2 cellular contexts compared by ENCODE assay signal in genomic region chr11:72975778-72976520, GRCh38.
TF ChIP-seq lines count a peak whose summit lies in the region.

No MANE protein-coding gene starts in this region.

TF ChIP-seq in GM12878, 131 proteins besides CTCF, POLR2A, EP300 and RAD21:
- peak; percentile 33; the same call in 1 of the 2 replicates for TF ChIP-seq CREM (IDR thresholded peaks at IDR 0.05; ENCODE audit: low read depth)
- no peak for TF ChIP-seq SMAD5 (IDR thresholded peaks at IDR 0.05; ENCODE audit: low read depth)
- no peak for TF ChIP-seq BCL11A (IDR thresholded peaks at IDR 0.05; ENCODE audit: low read depth, low read length)
- TF ChIP-seq ZNF217 (IDR thresholded peaks at IDR 0.05): no peak
- peak; percentile 89 for TF ChIP-seq RUNX3 (IDR thresholded peaks at IDR 0.05; ENCODE audit: low read length)
- peak; percentile 88 for TF ChIP-seq JUNB (IDR thresholded peaks at IDR 0.05)
- TF ChIP-seq, protein P1, sequence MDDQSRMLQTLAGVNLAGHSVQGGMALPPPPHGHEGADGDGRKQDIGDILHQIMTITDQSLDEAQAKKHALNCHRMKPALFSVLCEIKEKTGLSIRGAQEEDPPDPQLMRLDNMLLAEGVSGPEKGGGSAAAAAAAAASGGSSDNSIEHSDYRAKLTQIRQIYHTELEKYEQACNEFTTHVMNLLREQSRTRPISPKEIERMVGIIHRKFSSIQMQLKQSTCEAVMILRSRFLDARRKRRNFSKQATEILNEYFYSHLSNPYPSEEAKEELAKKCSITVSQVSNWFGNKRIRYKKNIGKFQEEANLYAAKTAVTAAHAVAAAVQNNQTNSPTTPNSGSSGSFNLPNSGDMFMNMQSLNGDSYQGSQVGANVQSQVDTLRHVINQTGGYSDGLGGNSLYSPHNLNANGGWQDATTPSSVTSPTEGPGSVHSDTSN (IDR thresholded peaks at IDR 0.05; ENCODE audit: insufficient replicate concordance, low read depth, low read length): no peak
- TF ChIP-seq BRCA1 (IDR thresholded peaks at IDR 0.05; ENCODE audit: low read depth, low read length): no peak
- peak in 1 of 2 experiments; percentile 54; a peak in 1 of 4 replicates for TF ChIP-seq CEBPB (IDR thresholded peaks at IDR 0.05; ENCODE audit: borderline replicate concordance in 1 of 2, low read depth in 2 of 2, low read length in 2 of 2)
- no peak for TF ChIP-seq CHD1 (IDR thresholded peaks at IDR 0.05; ENCODE audit: low read depth, low read length)
- peak; percentile 62; the same call in 1 of the 2 replicates for TF ChIP-seq NFIC (IDR thresholded peaks at IDR 0.05; ENCODE audit: low read depth, low read length)
- TF ChIP-seq, protein P2, sequence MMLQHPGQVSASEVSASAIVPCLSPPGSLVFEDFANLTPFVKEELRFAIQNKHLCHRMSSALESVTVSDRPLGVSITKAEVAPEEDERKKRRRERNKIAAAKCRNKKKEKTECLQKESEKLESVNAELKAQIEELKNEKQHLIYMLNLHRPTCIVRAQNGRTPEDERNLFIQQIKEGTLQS (IDR thresholded peaks at IDR 0.05; ENCODE audit: borderline replicate concordance, extremely low read depth, low read depth, low read length): no peak
- TF ChIP-seq CBFB (IDR thresholded peaks at IDR 0.05; ENCODE audit: low read depth): no peak
- TF ChIP-seq, protein P3, sequence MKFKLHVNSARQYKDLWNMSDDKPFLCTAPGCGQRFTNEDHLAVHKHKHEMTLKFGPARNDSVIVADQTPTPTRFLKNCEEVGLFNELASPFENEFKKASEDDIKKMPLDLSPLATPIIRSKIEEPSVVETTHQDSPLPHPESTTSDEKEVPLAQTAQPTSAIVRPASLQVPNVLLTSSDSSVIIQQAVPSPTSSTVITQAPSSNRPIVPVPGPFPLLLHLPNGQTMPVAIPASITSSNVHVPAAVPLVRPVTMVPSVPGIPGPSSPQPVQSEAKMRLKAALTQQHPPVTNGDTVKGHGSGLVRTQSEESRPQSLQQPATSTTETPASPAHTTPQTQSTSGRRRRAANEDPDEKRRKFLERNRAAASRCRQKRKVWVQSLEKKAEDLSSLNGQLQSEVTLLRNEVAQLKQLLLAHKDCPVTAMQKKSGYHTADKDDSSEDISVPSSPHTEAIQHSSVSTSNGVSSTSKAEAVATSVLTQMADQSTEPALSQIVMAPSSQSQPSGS (IDR thresholded peaks at IDR 0.05; ENCODE audit: low read length): 0 out of 2 replicates have a peak, but pooled peaks have one; percentile 35
- TF ChIP-seq BCL3 (IDR thresholded peaks at IDR 0.05; ENCODE audit: borderline replicate concordance, insufficient read depth, low read depth, low read length, poor library complexity, severe bottlenecking): peak; percentile 59
- TF ChIP-seq SUZ12 (IDR thresholded peaks at IDR 0.05; ENCODE audit: unreplicated experiment): no peak

TF ChIP-seq in HepG2, 621 proteins besides CTCF, POLR2A, EP300 and RAD21:
- TF ChIP-seq ZNF331 (CRISPR knock-in tag; IDR thresholded peaks at IDR 0.05): no peak
- TF ChIP-seq ZNF512 (CRISPR knock-in tag; IDR thresholded peaks at IDR 0.05): no peak
- TF ChIP-seq IRF2 (CRISPR knock-in tag; IDR thresholded peaks at IDR 0.05): no peak
- no peak for TF ChIP-seq KMT2A (CRISPR knock-in tag; IDR thresholded peaks at IDR 0.05)
- TF ChIP-seq, protein P4, sequence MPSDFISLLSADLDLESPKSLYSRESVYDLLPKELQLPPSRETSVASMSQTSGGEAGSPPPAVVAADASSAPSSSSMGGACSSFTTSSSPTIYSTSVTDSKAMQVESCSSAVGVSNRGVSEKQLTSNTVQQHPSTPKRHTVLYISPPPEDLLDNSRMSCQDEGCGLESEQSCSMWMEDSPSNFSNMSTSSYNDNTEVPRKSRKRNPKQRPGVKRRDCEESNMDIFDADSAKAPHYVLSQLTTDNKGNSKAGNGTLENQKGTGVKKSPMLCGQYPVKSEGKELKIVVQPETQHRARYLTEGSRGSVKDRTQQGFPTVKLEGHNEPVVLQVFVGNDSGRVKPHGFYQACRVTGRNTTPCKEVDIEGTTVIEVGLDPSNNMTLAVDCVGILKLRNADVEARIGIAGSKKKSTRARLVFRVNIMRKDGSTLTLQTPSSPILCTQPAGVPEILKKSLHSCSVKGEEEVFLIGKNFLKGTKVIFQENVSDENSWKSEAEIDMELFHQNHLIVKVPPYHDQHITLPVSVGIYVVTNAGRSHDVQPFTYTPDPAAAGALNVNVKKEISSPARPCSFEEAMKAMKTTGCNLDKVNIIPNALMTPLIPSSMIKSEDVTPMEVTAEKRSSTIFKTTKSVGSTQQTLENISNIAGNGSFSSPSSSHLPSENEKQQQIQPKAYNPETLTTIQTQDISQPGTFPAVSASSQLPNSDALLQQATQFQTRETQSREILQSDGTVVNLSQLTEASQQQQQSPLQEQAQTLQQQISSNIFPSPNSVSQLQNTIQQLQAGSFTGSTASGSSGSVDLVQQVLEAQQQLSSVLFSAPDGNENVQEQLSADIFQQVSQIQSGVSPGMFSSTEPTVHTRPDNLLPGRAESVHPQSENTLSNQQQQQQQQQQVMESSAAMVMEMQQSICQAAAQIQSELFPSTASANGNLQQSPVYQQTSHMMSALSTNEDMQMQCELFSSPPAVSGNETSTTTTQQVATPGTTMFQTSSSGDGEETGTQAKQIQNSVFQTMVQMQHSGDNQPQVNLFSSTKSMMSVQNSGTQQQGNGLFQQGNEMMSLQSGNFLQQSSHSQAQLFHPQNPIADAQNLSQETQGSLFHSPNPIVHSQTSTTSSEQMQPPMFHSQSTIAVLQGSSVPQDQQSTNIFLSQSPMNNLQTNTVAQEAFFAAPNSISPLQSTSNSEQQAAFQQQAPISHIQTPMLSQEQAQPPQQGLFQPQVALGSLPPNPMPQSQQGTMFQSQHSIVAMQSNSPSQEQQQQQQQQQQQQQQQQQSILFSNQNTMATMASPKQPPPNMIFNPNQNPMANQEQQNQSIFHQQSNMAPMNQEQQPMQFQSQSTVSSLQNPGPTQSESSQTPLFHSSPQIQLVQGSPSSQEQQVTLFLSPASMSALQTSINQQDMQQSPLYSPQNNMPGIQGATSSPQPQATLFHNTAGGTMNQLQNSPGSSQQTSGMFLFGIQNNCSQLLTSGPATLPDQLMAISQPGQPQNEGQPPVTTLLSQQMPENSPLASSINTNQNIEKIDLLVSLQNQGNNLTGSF (CRISPR knock-in tag; IDR thresholded peaks at IDR 0.05): no peak
- TF ChIP-seq NFKB2 (CRISPR knock-in tag; IDR thresholded peaks at IDR 0.05; ENCODE audit: borderline replicate concordance): no peak
- peak; percentile 60; the same call in 1 of the 2 replicates for TF ChIP-seq CEBPB (IDR thresholded peaks at IDR 0.05; ENCODE audit: borderline replicate concordance, low read depth, low read length)
